13 cellular contexts compared by ENCODE assay signal in the genomic region with DNA sequence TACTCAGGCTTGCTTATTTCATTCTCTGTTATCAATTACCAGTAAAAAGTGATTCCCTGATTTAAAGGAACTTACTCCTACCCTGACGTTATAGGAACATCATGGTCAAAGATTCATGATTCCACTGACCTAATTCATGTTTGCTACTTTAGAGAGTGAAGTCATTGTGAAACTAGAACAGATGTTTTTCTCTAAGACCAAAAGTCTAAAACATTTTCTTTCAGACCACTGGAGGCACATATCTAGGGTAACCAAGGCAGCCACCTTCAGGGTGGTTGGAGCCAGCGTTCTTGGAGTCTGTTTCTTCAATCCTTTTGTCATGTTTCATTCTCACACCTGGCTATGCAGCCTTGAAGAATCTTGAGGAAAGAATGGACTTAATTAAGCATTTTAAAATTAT.
DNase-seq lines count a peak whose midpoint lies in the region; ATAC-seq, FAIRE-seq and TF ChIP-seq lines count a peak whose summit lies in the region.
"Had no signal": no experiment of that assay in that cellular context is flagged by ENCODE, and none has a peak within 500 bp of the region (broad histone marks: within the 10 kb centered on the region; RNA-seq: fewer than 3 reads in every experiment).

No MANE protein-coding gene starts in this region.

- in situ Hi-C loops in GM12878 (cut with MboI), result no loop called here

- POLR2A ChIA-PET in GM12878 (lab: Charles Lee), result no interaction called here

- ATAC-seq in GM18511 (IDR thresholded peaks at IDR 0.05; ENCODE audit: unreplicated experiment), result peak; percentile 89
- peak; percentile 87 for ATAC-seq in GM21529 (IDR thresholded peaks at IDR 0.05; ENCODE audit: unreplicated experiment)
- peak; percentile 75 for ATAC-seq in HG03095 (IDR thresholded peaks at IDR 0.05; ENCODE audit: unreplicated experiment)
- peak; percentile 88 for ATAC-seq in GM12878
- ATAC-seq in upper lobe of left lung (ENCODE audit: low FRiP score in 2 of 2), result no peak
- no peak for ATAC-seq in psoas muscle

- H3K27me3 ChIP-seq in GM12878 (replicated peaks in 1 of 2; ENCODE audit: control insufficient read depth in 2 of 2, insufficient read depth in 2 of 2, low read length in 1 of 2) (no peaks in the 10 kb centered on the region), upper lobe of left lung (no peaks in the 10 kb centered on the region), psoas muscle (ENCODE audit: insufficient read depth in 3 of 3, low read length in 2 of 3) (no peaks in the 10 kb centered on the region)

- SMC1A ChIA-PET in GM12878 (lab: Charles Lee; ENCODE audit: uncharacterized antibody, unreplicated experiment), result no interaction called here

- H3K27ac ChIP-seq in GM12878 (ENCODE audit: control insufficient read depth, insufficient read depth), result no peak overlapping the region
- H3K27ac ChIP-seq in upper lobe of left lung, result no peak overlapping the region
- H3K27ac ChIP-seq in psoas muscle, result no peak overlapping the region

- no peak overlapping the region for H3K4me2 ChIP-seq in GM12878 (ENCODE audit: control insufficient read depth, insufficient read depth)

- H3K9me3 ChIP-seq in GM12878 (replicated peaks; ENCODE audit: control insufficient read depth, insufficient read depth, low read length), result no peaks in the 10 kb centered on the region
- H3K9me3 ChIP-seq in upper lobe of left lung, result no peaks in the 10 kb centered on the region
- no peaks in the 10 kb centered on the region for H3K9me3 ChIP-seq in psoas muscle

- CTCF ChIA-PET in GM12878 (lab: Yijun Ruan, JAX), result no interaction called here

- no peaks in the 10 kb centered on the region for H4K20me1 ChIP-seq in GM12878 (ENCODE audit: control insufficient read depth, insufficient read depth)

- FAIRE-seq in GM12878 (lab: Jason Lieb, UNC), result no peak

- no peaks in the 10 kb centered on the region for H3K79me2 ChIP-seq in GM12878 (ENCODE audit: control insufficient read depth, insufficient read depth, low read length)

- H3K4me1 ChIP-seq in GM12878 (ENCODE audit: control insufficient read depth, insufficient read depth, low read length) (no peaks in the 10 kb centered on the region), upper lobe of left lung (no peaks in the 10 kb centered on the region), psoas muscle (no peaks in the 10 kb centered on the region)

- WGBS in GM12878 (ENCODE audit: insufficient coverage, insufficient replicate concordance, low lambda C conversion rate, missing lambda C conversion rate), result 3% methylated on average over 2 of the region's 2 CpGs
- WGBS in upper lobe of left lung, 2 donors, result 71 to 75% methylated on average over 2 of the region's 2 CpGs
- 50 to 57% (median 53%) methylated on average over 2 of the region's 2 CpGs for WGBS in psoas muscle, 3 donors

- no peak overlapping the region for H3K4me3 ChIP-seq in GM12878
- no peak overlapping the region for H3K4me3 ChIP-seq in upper lobe of left lung
- H3K4me3 ChIP-seq in psoas muscle, result no peak overlapping the region

- TF ChIP-seq EP300 in GM12878 (IDR thresholded peaks at IDR 0.05; ENCODE audit: borderline replicate concordance in 1 of 2, control insufficient read depth in 1 of 2, low read depth in 2 of 2, low read length in 2 of 2), result no peak
- no peak for TF ChIP-seq EP300 in upper lobe of left lung (IDR thresholded peaks at IDR 0.05)

- H3K9ac ChIP-seq in GM12878 (ENCODE audit: control insufficient read depth, insufficient read depth, low read length), result no peak overlapping the region

- DNase-seq in GM12878 (ENCODE audit: low read depth, low spot score) (no peak), upper lobe of left lung (no peak), NCI-H1105 treated with DMSO at 0.1 percent for 48 hours (lab: John Stamatoyannopoulos, UW) (no peak), psoas muscle (no peak)
- DNase-seq in stimulated activated CD4-positive, alpha-beta T cell treated with anti-CD3 and anti-CD28 coated beads, Interleukin-2, amount 100 ng/mL, for 24 hours, result no peak
- DNase-seq: activated naive CD4-positive, alpha-beta T cell treated with anti-CD3 and anti-CD28 coated beads, Interleukin-2, amount 10 ng/mL, durations not matched to agents 7 days and 5 days; AML-193; DMS79 treated with DMSO at 0.1 percent for 48 hours; NCI-H2171; stimulated activated naive CD4-positive, alpha-beta T cell had no signal

- no peak for TF ChIP-seq CTCF in GM12878 (IDR thresholded peaks at IDR 0.05 in 2 of 3, conservative IDR thresholded peaks at IDR 0.05 in 1 of 3; ENCODE audit: control insufficient read depth in 2 of 3, extremely low read depth in 1 of 3, insufficient read depth in 1 of 3, low read depth in 3 of 3, low read length in 3 of 3)
- TF ChIP-seq CTCF in upper lobe of left lung (IDR thresholded peaks at IDR 0.05), result no peak
- TF ChIP-seq CTCF in psoas muscle (IDR thresholded peaks at IDR 0.05), result no peak

- RAD21 ChIA-PET in GM12878 (lab: Charles Lee; ENCODE audit: unreplicated experiment), result no interaction called here

- no TSS peak for BruUV-seq in GM12878 (replicated peaks; lab: Mats Ljungman, UMichigan)

- no peak overlapping the region for H2AFZ ChIP-seq in GM12878 (ENCODE audit: control insufficient read depth, low read depth, low read length)

- TF ChIP-seq POLR2A in GM12878 (IDR thresholded peaks at IDR 0.05; ENCODE audit: low read depth, low read length) (no peak), upper lobe of left lung (IDR thresholded peaks at IDR 0.05) (no peak)

- 0 out of 2 replicates have a peak, but pooled peaks have one; percentile 17 for TF ChIP-seq RAD21 in GM12878 (IDR thresholded peaks at IDR 0.05; ENCODE audit: insufficient read depth, low read depth, low read length)

- no peaks in the 10 kb centered on the region for H3K36me3 ChIP-seq in GM12878 (ENCODE audit: control insufficient read depth in 2 of 2, insufficient read depth in 2 of 2, low read length in 1 of 2)
- H3K36me3 ChIP-seq in upper lobe of left lung, result no peaks in the 10 kb centered on the region
- H3K36me3 ChIP-seq in psoas muscle (ENCODE audit: insufficient read depth in 1 of 2, low read depth in 1 of 2), result no peaks in the 10 kb centered on the region

- intact Hi-C loops in GM12878 (cut with micrococcal nuclease; ENCODE audit: unreplicated experiment) (no loop called here), psoas muscle (cut with DNase I) (no loop called here)

TF ChIP-seq in GM12878, 131 proteins besides CTCF, POLR2A, EP300 and RAD21:
- TF ChIP-seq ATF7 (IDR thresholded peaks at IDR 0.05; ENCODE audit: low read depth), result peak; percentile 32; the same call in 1 of the 2 replicates
- TF ChIP-seq JUNB (IDR thresholded peaks at IDR 0.05), result peak; percentile 50
- TF ChIP-seq MTA3 (IDR thresholded peaks at IDR 0.05; ENCODE audit: borderline replicate concordance, low read length), result no peak
- TF ChIP-seq EGR1 (IDR thresholded peaks at IDR 0.05; ENCODE audit: borderline replicate concordance in 1 of 2, low read depth in 2 of 2, low read length in 2 of 2), result no peak

Comparison
In these comparisons a context has a peak if more than half of its experiments do, and no peak if none do; other contexts are left out.
1. ATAC-seq: peak in GM18511 (single experiment), GM21529 (single experiment), HG03095 (single experiment) and GM12878 (single experiment); none in upper lobe of left lung (0 of 2) and psoas muscle (0 of 4).